ENCODE assay signal across 25 cellular contexts in genomic region chr17:44741316-44741715, GRCh38.
"Had no signal": no experiment of that assay in that cellular context is flagged by ENCODE, and none has a peak within 500 bp of the region (broad histone marks: within the 10 kb centered on the region; RNA-seq: fewer than 3 reads in every experiment).

No MANE protein-coding gene starts in this region.

- H3K27me3 ChIP-seq: colonic mucosa, dorsolateral prefrontal cortex, esophagus muscularis mucosa, esophagus squamous epithelium, foreskin keratinocyte, gastrocnemius medialis, gastroesophageal sphincter, heart left ventricle, heart right ventricle, hepatocyte had no signal

- H3K4me3 Mint-ChIP-seq: dendritic cell treated with granulocyte-macrophage colony-stimulating factor and Interleukin-4, amounts not matched to agents 40 ng/mL and 50 ng/mL, for 4 days; effector memory CD8-positive, alpha-beta T cell had no signal

- H3K4me1 ChIP-seq: colonic mucosa, esophagus muscularis mucosa, esophagus squamous epithelium, foreskin keratinocyte, gastrocnemius medialis, gastroesophageal sphincter, heart left ventricle, heart right ventricle had no signal

- H3K4me3 ChIP-seq: colonic mucosa, coronary artery, dorsolateral prefrontal cortex, esophagus muscularis mucosa, esophagus squamous epithelium, gastrocnemius medialis, gastroesophageal sphincter, heart left ventricle, heart right ventricle, hepatocyte had no signal

- H3K27ac ChIP-seq: colonic mucosa, coronary artery, epithelial cell of prostate, esophagus muscularis mucosa, esophagus squamous epithelium, foreskin keratinocyte, gastrocnemius medialis, gastroesophageal sphincter, heart left ventricle, heart right ventricle, hepatocyte had no signal

- H3K27ac Mint-ChIP-seq: dendritic cell treated with granulocyte-macrophage colony-stimulating factor and Interleukin-4, amounts not matched to agents 40 ng/mL and 50 ng/mL, for 4 days; effector memory CD8-positive, alpha-beta T cell had no signal

- H3K9me3 Mint-ChIP-seq: dendritic cell treated with granulocyte-macrophage colony-stimulating factor and Interleukin-4, amounts not matched to agents 40 ng/mL and 50 ng/mL, for 4 days; effector memory CD8-positive, alpha-beta T cell had no signal

- H3K27me3 Mint-ChIP-seq: dendritic cell treated with granulocyte-macrophage colony-stimulating factor and Interleukin-4, amounts not matched to agents 40 ng/mL and 50 ng/mL, for 4 days; effector memory CD8-positive, alpha-beta T cell had no signal

- H3K36me3 ChIP-seq: colonic mucosa, esophagus squamous epithelium, gastrocnemius medialis had no signal

- ATAC-seq: effector memory CD8-positive, alpha-beta T cell; esophagus mucosa; foreskin keratinocyte; gastrocnemius medialis; gastroesophageal sphincter; heart left ventricle; heart right ventricle had no signal

- DNase-seq: colonic mucosa; cortex of kidney; dermis blood vessel endothelial cell; dorsolateral prefrontal cortex; effector CD8-positive, alpha-beta T cell; effector memory CD4-positive, alpha-beta T cell; effector memory CD8-positive, alpha-beta T cell; erythroblast; esophagus squamous epithelium; foreskin fibroblast; foreskin keratinocyte; foreskin melanocyte; gastrocnemius medialis; glutamatergic neuron; head of caudate nucleus; heart left ventricle; heart right ventricle; hippocampal formation had no signal

- H3K9me3 ChIP-seq: colonic mucosa, esophagus muscularis mucosa, esophagus squamous epithelium, gastrocnemius medialis, gastroesophageal sphincter, heart left ventricle, heart right ventricle had no signal
